Comparison of ENCODE assay signal across 8 cellular contexts in the genomic region with DNA sequence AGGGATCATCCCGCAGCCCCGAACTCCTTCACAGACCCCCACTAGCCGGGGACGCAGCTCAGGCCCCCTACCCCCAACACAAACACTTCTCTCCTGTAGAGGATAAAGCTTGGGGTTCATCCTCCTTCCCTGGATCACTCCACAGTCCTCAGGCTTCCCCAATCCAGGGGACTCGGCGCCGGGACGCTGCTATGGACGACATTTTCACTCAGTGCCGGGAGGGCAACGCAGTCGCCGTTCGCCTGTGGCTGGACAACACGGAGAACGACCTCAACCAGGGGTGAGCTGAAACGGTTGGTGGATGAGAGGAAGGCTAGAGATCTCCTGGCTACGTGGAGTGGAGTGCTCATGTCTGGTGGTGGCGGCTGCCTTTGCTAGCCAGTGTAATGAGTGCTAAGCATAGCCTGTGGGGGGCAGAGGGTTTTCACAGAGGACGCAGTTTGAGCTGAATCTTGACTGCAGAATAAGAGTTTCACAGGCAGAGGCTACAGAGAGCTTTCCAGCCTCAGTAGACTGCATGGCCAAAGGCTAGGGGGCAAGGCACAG. TPM values are rescaled to one million over a fixed set of nuclear protein-coding genes. Genes with fewer than 3 reads are reported as not detected.
DNase-seq lines count a peak whose midpoint lies in the region; ATAC-seq and TF ChIP-seq lines count a peak whose summit lies in the region.

No MANE protein-coding gene starts in this region.

- peak overlapping the region; percentile 79 for H2AFZ ChIP-seq in neural cell (ENCODE audit: low read depth, low read length)

- no peaks in the 10 kb centered on the region for H3K27me3 ChIP-seq in neural cell (ENCODE audit: insufficient read depth, low read depth, low read length)

- peaks cover 44% of the 10 kb centered on the region for H3K36me3 Mint-ChIP-seq in activated T-helper 2 cell treated with anti-CD3 and anti-CD28 coated beads, Interferon-gamma antibody, Interleukin-2, Interleukin-4, amounts not matched to agents 10 μg/mL and 5 μg/mL and 100 μg/mL, durations not matched to agents 14 hours and 24 hours and 36 hours (ENCODE audit: low read depth)

- DNase-seq in CD1c-positive myeloid dendritic cell (ENCODE audit: extremely low spot score), result peak; percentile 40
- DNase-seq in activated T-helper 2 cell treated with anti-CD3 and anti-CD28 coated beads, Interferon-gamma antibody, Interleukin-2, Interleukin-4, amounts not matched to agents 10 μg/mL and 5 μg/mL and 100 μg/mL, durations not matched to agents 14 hours and 24 hours and 36 hours (ENCODE audit: low spot score), result peak; percentile 37
- peak; percentile 80 for DNase-seq in fibroblast of villous mesenchyme (ENCODE audit: low read depth)
- no peak for DNase-seq in NCI-H1048 (lab: John Stamatoyannopoulos, UW)

- TF ChIP-seq CTCF in fibroblast of villous mesenchyme (IDR thresholded peaks at IDR 0.05; ENCODE audit: insufficient read depth, low read depth, low read length), result peak; percentile 25
- TF ChIP-seq CTCF in neural cell (IDR thresholded peaks at IDR 0.05; ENCODE audit: poor library complexity, severe bottlenecking), result peak; percentile 59

- H3K27ac ChIP-seq in neural cell (ENCODE audit: low read length), result peak overlapping the region; percentile 69

- H3K4me3 ChIP-seq in fibroblast of villous mesenchyme (ENCODE audit: low read depth, low read length) (peak overlapping the region; percentile 98), neural cell (ENCODE audit: low read length) (peak overlapping the region; percentile 86)

- peak; percentile 53 for TF ChIP-seq RAD21 in neural cell (conservative IDR thresholded peaks at IDR 0.05)

- no peaks in the 10 kb centered on the region for H3K9me3 Mint-ChIP-seq in activated T-helper 2 cell treated with anti-CD3 and anti-CD28 coated beads, Interferon-gamma antibody, Interleukin-2, Interleukin-4, amounts not matched to agents 10 μg/mL and 5 μg/mL and 100 μg/mL, durations not matched to agents 14 hours and 24 hours and 36 hours

- H3K36me3 ChIP-seq in neural cell (ENCODE audit: insufficient read depth, low read length), result peaks cover 3% of the 10 kb centered on the region

- no peak for TF ChIP-seq EP300 in neural cell (conservative IDR thresholded peaks at IDR 0.05; ENCODE audit: poor library complexity, severe bottlenecking)

- peaks cover 39% of the 10 kb centered on the region for H3K79me2 ChIP-seq in neural cell (replicated peaks; ENCODE audit: insufficient read depth, low read length)

- H3K9me2 ChIP-seq in neural cell (ENCODE audit: insufficient read depth, low read length), result no peaks in the 10 kb centered on the region

- H3K27me3 Mint-ChIP-seq in activated T-helper 2 cell treated with anti-CD3 and anti-CD28 coated beads, Interferon-gamma antibody, Interleukin-2, Interleukin-4, amounts not matched to agents 10 μg/mL and 5 μg/mL and 100 μg/mL, durations not matched to agents 14 hours and 24 hours and 36 hours (ENCODE audit: low read depth), result no peaks in the 10 kb centered on the region

- no peaks in the 10 kb centered on the region for H3K9me3 ChIP-seq in neural cell (ENCODE audit: low read length)

- ATAC-seq in GM18909 (IDR thresholded peaks at IDR 0.05; ENCODE audit: poor library complexity, unreplicated experiment) (peak; percentile 48), HG03159 (IDR thresholded peaks at IDR 0.05; ENCODE audit: unreplicated experiment) (peak; percentile 40)

- H3K4me2 ChIP-seq in neural cell (ENCODE audit: low read length), result peak overlapping the region; percentile 90

- intact Hi-C loops in activated T-helper 2 cell treated with anti-CD3 and anti-CD28 coated beads, Interferon-gamma antibody, Interleukin-2, Interleukin-4, amounts not matched to agents 10 μg/mL and 5 μg/mL and 100 μg/mL, durations not matched to agents 14 hours and 24 hours and 36 hours (cut with micrococcal nuclease), result loop anchor here (2.0 kb wide), 2 partner anchors 15 to 73 kb away; a partner anchor contains a TSS

- H3F3A ChIP-seq in neural cell (ENCODE audit: insufficient read depth, low read length, poor library complexity, severe bottlenecking), result peaks cover 5% of the 10 kb centered on the region

- peaks cover 43% of the 10 kb centered on the region for H3K4me1 Mint-ChIP-seq in activated T-helper 2 cell treated with anti-CD3 and anti-CD28 coated beads, Interferon-gamma antibody, Interleukin-2, Interleukin-4, amounts not matched to agents 10 μg/mL and 5 μg/mL and 100 μg/mL, durations not matched to agents 14 hours and 24 hours and 36 hours (ENCODE audit: low read depth)

- peak overlapping the region; percentile 72 for H3K9ac ChIP-seq in neural cell (ENCODE audit: low read length)

- no peak overlapping the region for H3K4me3 Mint-ChIP-seq in activated T-helper 2 cell treated with anti-CD3 and anti-CD28 coated beads, Interferon-gamma antibody, Interleukin-2, Interleukin-4, amounts not matched to agents 10 μg/mL and 5 μg/mL and 100 μg/mL, durations not matched to agents 14 hours and 24 hours and 36 hours (ENCODE audit: low read depth)

- no peak overlapping the region for H3K27ac Mint-ChIP-seq in activated T-helper 2 cell treated with anti-CD3 and anti-CD28 coated beads, Interferon-gamma antibody, Interleukin-2, Interleukin-4, amounts not matched to agents 10 μg/mL and 5 μg/mL and 100 μg/mL, durations not matched to agents 14 hours and 24 hours and 36 hours

- no peaks in the 10 kb centered on the region for H4K20me1 ChIP-seq in neural cell (ENCODE audit: insufficient read depth)

TF ChIP-seq in neural cell, 6 proteins besides CTCF, POLR2A, EP300 and RAD21 (continues in another document):
- TF ChIP-seq TAF1 (IDR thresholded peaks at IDR 0.05; ENCODE audit: low read depth) (no peak), SMC3 (conservative IDR thresholded peaks at IDR 0.05; ENCODE audit: poor library complexity) (peak; percentile 61), EZH2 (IDR thresholded peaks at IDR 0.05; ENCODE audit: borderline replicate concordance, insufficient read depth, low read length, poor library complexity, severe bottlenecking) (no peak), POLR2AphosphoS5 (IDR thresholded peaks at IDR 0.05) (peak; percentile 49)
- TF ChIP-seq, protein P1, sequence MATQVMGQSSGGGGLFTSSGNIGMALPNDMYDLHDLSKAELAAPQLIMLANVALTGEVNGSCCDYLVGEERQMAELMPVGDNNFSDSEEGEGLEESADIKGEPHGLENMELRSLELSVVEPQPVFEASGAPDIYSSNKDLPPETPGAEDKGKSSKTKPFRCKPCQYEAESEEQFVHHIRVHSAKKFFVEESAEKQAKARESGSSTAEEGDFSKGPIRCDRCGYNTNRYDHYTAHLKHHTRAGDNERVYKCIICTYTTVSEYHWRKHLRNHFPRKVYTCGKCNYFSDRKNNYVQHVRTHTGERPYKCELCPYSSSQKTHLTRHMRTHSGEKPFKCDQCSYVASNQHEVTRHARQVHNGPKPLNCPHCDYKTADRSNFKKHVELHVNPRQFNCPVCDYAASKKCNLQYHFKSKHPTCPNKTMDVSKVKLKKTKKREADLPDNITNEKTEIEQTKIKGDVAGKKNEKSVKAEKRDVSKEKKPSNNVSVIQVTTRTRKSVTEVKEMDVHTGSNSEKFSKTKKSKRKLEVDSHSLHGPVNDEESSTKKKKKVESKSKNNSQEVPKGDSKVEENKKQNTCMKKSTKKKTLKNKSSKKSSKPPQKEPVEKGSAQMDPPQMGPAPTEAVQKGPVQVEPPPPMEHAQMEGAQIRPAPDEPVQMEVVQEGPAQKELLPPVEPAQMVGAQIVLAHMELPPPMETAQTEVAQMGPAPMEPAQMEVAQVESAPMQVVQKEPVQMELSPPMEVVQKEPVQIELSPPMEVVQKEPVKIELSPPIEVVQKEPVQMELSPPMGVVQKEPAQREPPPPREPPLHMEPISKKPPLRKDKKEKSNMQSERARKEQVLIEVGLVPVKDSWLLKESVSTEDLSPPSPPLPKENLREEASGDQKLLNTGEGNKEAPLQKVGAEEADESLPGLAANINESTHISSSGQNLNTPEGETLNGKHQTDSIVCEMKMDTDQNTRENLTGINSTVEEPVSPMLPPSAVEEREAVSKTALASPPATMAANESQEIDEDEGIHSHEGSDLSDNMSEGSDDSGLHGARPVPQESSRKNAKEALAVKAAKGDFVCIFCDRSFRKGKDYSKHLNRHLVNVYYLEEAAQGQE (IDR thresholded peaks at IDR 0.05; ENCODE audit: borderline replicate concordance), result no peak

RNA-seq across cellular contexts. Expression of a gene that starts 0.6 kb away (rescaled TPM):
- polyA plus RNA-seq in PFSK-1 (2012; ENCODE audit: insufficient read length, low read depth), result 142 TPM
- total RNA-seq in activated T-helper 2 cell treated with anti-CD3 and anti-CD28 coated beads, Interferon-gamma antibody, Interleukin-2, Interleukin-4, amounts not matched to agents 10 μg/mL and 5 μg/mL and 100 μg/mL, durations not matched to agents 14 hours and 24 hours and 36 hours, result 99.5 and 105 TPM in 2 replicates
- total RNA-seq in fibroblast of villous mesenchyme, result 298 and 323 TPM in 2 replicates
- 68.8 and 81.3 TPM in 2 replicates for polyA plus RNA-seq in neural cell
- 32.6 and 37.7 TPM in 2 replicates for polyA minus RNA-seq in neural cell

RNA-seq across cellular contexts. Expression of a gene that starts 0.7 kb away (rescaled TPM):
- 19.8 TPM for polyA plus RNA-seq in PFSK-1 (2012; ENCODE audit: insufficient read length, low read depth)
- 29.4 and 30.1 TPM in 2 replicates for total RNA-seq in activated T-helper 2 cell treated with anti-CD3 and anti-CD28 coated beads, Interferon-gamma antibody, Interleukin-2, Interleukin-4, amounts not matched to agents 10 μg/mL and 5 μg/mL and 100 μg/mL, durations not matched to agents 14 hours and 24 hours and 36 hours
- 8.7 and 13.4 TPM in 2 replicates for total RNA-seq in fibroblast of villous mesenchyme
- 23.4 and 26.4 TPM in 2 replicates for polyA plus RNA-seq in neural cell
- polyA minus RNA-seq in neural cell, result 27.5 and 33.5 TPM in 2 replicates

RNA-seq across cellular contexts. Expression of a gene that starts 7.9 kb away (rescaled TPM):
- 174 TPM for polyA plus RNA-seq in PFSK-1 (2012; ENCODE audit: insufficient read length, low read depth)
- 134 and 142 TPM in 2 replicates for total RNA-seq in activated T-helper 2 cell treated with anti-CD3 and anti-CD28 coated beads, Interferon-gamma antibody, Interleukin-2, Interleukin-4, amounts not matched to agents 10 μg/mL and 5 μg/mL and 100 μg/mL, durations not matched to agents 14 hours and 24 hours and 36 hours
- total RNA-seq in fibroblast of villous mesenchyme, result 28.0 and 28.9 TPM in 2 replicates
- 30.9 and 39.7 TPM in 2 replicates for polyA plus RNA-seq in neural cell
- 16.2 and 20.0 TPM in 2 replicates for polyA minus RNA-seq in neural cell

RNA-seq across cellular contexts. Expression of a gene that starts 15.1 kb away (rescaled TPM):
- 86.6 TPM for polyA plus RNA-seq in PFSK-1 (2012; ENCODE audit: insufficient read length, low read depth)
- 36.2 and 39.1 TPM in 2 replicates for total RNA-seq in activated T-helper 2 cell treated with anti-CD3 and anti-CD28 coated beads, Interferon-gamma antibody, Interleukin-2, Interleukin-4, amounts not matched to agents 10 μg/mL and 5 μg/mL and 100 μg/mL, durations not matched to agents 14 hours and 24 hours and 36 hours
- total RNA-seq in fibroblast of villous mesenchyme, result 98.4 and 110 TPM in 2 replicates
- 3.8 and 5.3 TPM in 2 replicates for polyA plus RNA-seq in neural cell
- 9.3 and 17.4 TPM in 2 replicates for polyA minus RNA-seq in neural cell

RNA-seq across cellular contexts. Expression of a gene that starts 51.5 kb away (rescaled TPM):
- polyA plus RNA-seq in PFSK-1 (2012; ENCODE audit: insufficient read length, low read depth), result 1.7 TPM
- 0.51 and 0.57 TPM in 2 replicates for total RNA-seq in activated T-helper 2 cell treated with anti-CD3 and anti-CD28 coated beads, Interferon-gamma antibody, Interleukin-2, Interleukin-4, amounts not matched to agents 10 μg/mL and 5 μg/mL and 100 μg/mL, durations not matched to agents 14 hours and 24 hours and 36 hours
- total RNA-seq in fibroblast of villous mesenchyme, result 33.7 and 63.8 TPM in 2 replicates
- 30.1 and 42.4 TPM in 2 replicates for polyA plus RNA-seq in neural cell
- polyA minus RNA-seq in neural cell, result 113 and 126 TPM in 2 replicates
